Comparison of ENCODE assay signal across 8 cellular contexts in the genomic region with DNA sequence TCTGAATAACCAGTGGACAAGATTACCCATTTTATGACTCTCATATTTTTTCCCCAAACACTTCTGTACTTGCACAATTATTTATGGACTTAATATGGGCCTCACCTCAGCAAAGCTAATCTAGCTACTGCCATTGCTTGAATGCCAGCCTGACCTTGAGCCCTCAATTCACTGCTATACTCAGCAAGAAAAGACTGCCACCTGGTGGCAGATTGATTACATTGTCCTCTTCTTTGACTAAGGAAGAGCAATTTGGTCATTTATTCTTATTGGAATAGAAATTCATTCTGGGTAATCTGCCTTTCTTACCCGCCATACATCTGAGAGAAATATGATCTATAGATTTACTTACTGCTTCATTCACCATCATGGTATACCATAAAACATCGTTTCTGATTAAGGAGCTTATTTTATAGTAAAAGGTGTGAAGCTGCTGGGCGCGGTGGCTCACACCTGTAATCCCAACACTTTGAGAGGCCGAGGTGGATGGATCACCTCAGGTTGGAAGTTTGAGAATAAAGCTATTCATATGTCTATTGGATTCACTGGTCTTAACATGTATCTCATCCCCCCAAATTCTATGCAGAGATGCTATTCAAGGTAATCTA.
DNase-seq lines count a peak whose midpoint lies in the region; ATAC-seq lines count a peak whose summit lies in the region.

No MANE protein-coding gene starts in this region.

- DNase-seq in activated gamma-delta T cell treated with Interleukin-2 at 50 U/mL for 16 hours, result peak; percentile 77
- DNase-seq in activated gamma-delta T cell (lab: John Stamatoyannopoulos, UW), result no peak
- DNase-seq in NCI-H1930 (lab: John Stamatoyannopoulos, UW), result peak; percentile 38 to 68
- DNase-seq in T-helper 9 cell, result peak; percentile 57
- peak; percentile 13 to 75 for DNase-seq in T47D (ENCODE audit: low read depth in 1 of 2, low spot score in 1 of 2)
- peak; percentile 98 for DNase-seq in inferior parietal cortex (ENCODE audit: extremely low spot score)
- peak; percentile 31 to 58 (median 40) for DNase-seq in stimulated activated CD4-positive, alpha-beta T cell treated with anti-CD3 and anti-CD28 coated beads, Interleukin-1b, Interleukin-23, amount 100 ng/mL, for 24 hours (ENCODE audit: low read depth in 4 of 4, low spot score in 1 of 4)

- peak; percentile 79 for ATAC-seq in HG02852 (IDR thresholded peaks at IDR 0.05; ENCODE audit: unreplicated experiment)

- in situ Hi-C loops in T47D (cut with HindIII; ENCODE audit: low pct_unique_long_range_greater_than_20kb, low sequenced_read_pairs), result no loop called here
